Comparison of ENCODE assay signal across 24 cellular contexts in genomic region chr3:64375737-64376136, GRCh38.
"Had no signal": no experiment of that assay in that cellular context is flagged by ENCODE, and none has a peak within 500 bp of the region (broad histone marks: within the 10 kb centered on the region; RNA-seq: fewer than 3 reads in every experiment).

No MANE protein-coding gene starts in this region.

- H3K4me3 ChIP-seq: coronary artery, dorsolateral prefrontal cortex, esophagus muscularis mucosa, gastroesophageal sphincter, heart left ventricle, hepatocyte, lower lobe of right lung, mucosa of descending colon had no signal

- H2AFZ ChIP-seq: hepatocyte had no signal

- H3K4me2 ChIP-seq: hepatocyte had no signal

- DNase-seq: dermis blood vessel endothelial cell; dorsolateral prefrontal cortex; effector CD4-positive, alpha-beta T cell; effector memory CD4-positive, alpha-beta T cell; foreskin keratinocyte; heart left ventricle; hypothalamus; immature natural killer cell; islet precursor cell; kidney; kidney glomerular epithelial cell; left colon; left ventricle myocardium superior; lower lobe of right lung; mesenchymal stem cell; mucosa of descending colon; naive B cell had no signal

- H3K27me3 ChIP-seq: dorsolateral prefrontal cortex, esophagus muscularis mucosa, foreskin keratinocyte, gastroesophageal sphincter, heart left ventricle, hepatocyte had no signal

- FAIRE-seq: colon, endothelial cell of umbilical vein had no signal

- ATAC-seq: foreskin keratinocyte, gastroesophageal sphincter, heart left ventricle, left colon, left lobe of liver, left ventricle myocardium superior, lower lobe of right lung, mucosa of descending colon had no signal

- H3K79me2 ChIP-seq: hepatocyte had no signal

- H3K27ac ChIP-seq: coronary artery, dorsolateral prefrontal cortex, esophagus muscularis mucosa, foreskin keratinocyte, gastroesophageal sphincter, heart left ventricle, hepatocyte, lower lobe of right lung had no signal

- H3K36me3 ChIP-seq: esophagus muscularis mucosa, gastroesophageal sphincter, heart left ventricle, lower lobe of right lung had no signal

- H3K4me1 ChIP-seq: esophagus muscularis mucosa, foreskin keratinocyte, heart left ventricle, lower lobe of right lung had no signal

- H3K9me3 ChIP-seq: esophagus muscularis mucosa, gastroesophageal sphincter had no signal
